In the genomic region with DNA sequence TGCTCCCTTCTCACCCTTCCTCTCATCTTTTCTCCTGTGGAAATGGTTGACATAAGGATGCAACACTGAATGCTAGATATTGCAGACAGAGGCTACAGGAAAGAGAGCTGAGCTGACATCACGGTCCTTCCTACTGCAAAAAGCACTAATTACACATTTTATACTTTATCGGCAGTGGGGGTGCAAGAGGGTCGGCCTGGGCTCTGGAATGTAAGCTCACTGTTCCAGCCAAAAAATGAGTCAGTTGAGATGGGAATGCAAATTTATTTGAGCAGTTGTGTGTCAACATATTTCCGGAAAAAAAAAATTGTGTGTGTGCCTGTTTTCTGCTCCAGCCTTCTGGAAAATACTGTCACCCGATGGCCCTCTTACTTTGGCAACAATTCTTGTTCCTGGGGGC, we compare ENCODE assay signal across 17 cellular contexts. TPM values are rescaled to one million over a fixed set of nuclear protein-coding genes. Genes with fewer than 3 reads are reported as not detected.
A peak's percentile ranks its signal among the peaks of the same experiment; 100 is the strongest.
DNase-seq lines count a peak whose midpoint lies in the region; ATAC-seq, FAIRE-seq and TF ChIP-seq lines count a peak whose summit lies in the region.
"Had no signal": no experiment of that assay in that cellular context is flagged by ENCODE, and none has a peak within 500 bp of the region (broad histone marks: within the 10 kb centered on the region; RNA-seq: fewer than 3 reads in every experiment).

No MANE protein-coding gene starts in this region.

- H3K4me3 Mint-ChIP-seq in activated T-cell treated with anti-CD3 and anti-CD28 coated beads, Interleukin-2, amount 50 U/mL, for 4 hours: no peak overlapping the region
- H3K4me3 Mint-ChIP-seq: activated CD4-positive, alpha-beta memory T cell treated with anti-CD3 and anti-CD28 coated beads, Interleukin-2, amount 10 ng/mL, durations not matched to agents 7 days and 5 days; GM23338; naive thymus-derived CD4-positive, alpha-beta T cell; stimulated activated effector memory CD8-positive, alpha-beta T cell treated with anti-CD3 and anti-CD28 coated beads, Interleukin-12 subunit alpha, Interleukin-12 subunit beta, amount 100 ng/mL, for 72 hours had no signal

- peaks cover 17% of the 10 kb centered on the region for H3K27me3 Mint-ChIP-seq in activated T-cell treated with anti-CD3 and anti-CD28 coated beads, Interleukin-2, amount 50 U/mL, for 4 hours (ENCODE audit: low read depth)

- H3K9me3 ChIP-seq in skeletal muscle tissue (ENCODE audit: control insufficient read depth in 3 of 3, low read length in 3 of 3): no peaks in the 10 kb centered on the region
- H3K9me3 ChIP-seq: SJCRH30 had no signal

- no peaks in the 10 kb centered on the region for H3K36me3 Mint-ChIP-seq in activated T-cell treated with anti-CD3 and anti-CD28 coated beads, Interleukin-2, amount 50 U/mL, for 4 hours (ENCODE audit: insufficient read depth)
- H3K36me3 Mint-ChIP-seq: stimulated activated effector memory CD8-positive, alpha-beta T cell treated with anti-CD3 and anti-CD28 coated beads, Interleukin-12 subunit alpha, Interleukin-12 subunit beta, amount 100 ng/mL, for 72 hours had no signal

- ATAC-seq in activated T-cell treated with anti-CD3 and anti-CD28 coated beads, Interleukin-2, amount 50 U/mL, for 4 hours: no peak
- ATAC-seq in HG03521 (IDR thresholded peaks at IDR 0.05; ENCODE audit: unreplicated experiment): no peak
- ATAC-seq: GM23338; K562; naive thymus-derived CD4-positive, alpha-beta T cell; stimulated activated effector memory CD8-positive, alpha-beta T cell treated with anti-CD3 and anti-CD28 coated beads, Interleukin-12 subunit alpha, Interleukin-12 subunit beta, amount 100 ng/mL, for 72 hours had no signal

- H3K4me3 ChIP-seq in fibroblast of the aortic adventitia (ENCODE audit: low read depth, low read length) (no peak overlapping the region), skeletal muscle tissue (ENCODE audit: low read length in 3 of 3) (no peak overlapping the region)
- H3K4me3 ChIP-seq: GM23338, K562, SJCRH30 had no signal

- no peaks in the 10 kb centered on the region for H3K27me3 ChIP-seq in skeletal muscle tissue (ENCODE audit: control insufficient read depth in 3 of 3, insufficient read depth in 3 of 3, low read length in 3 of 3)
- H3K27me3 ChIP-seq: SJCRH30 had no signal

- H3K9me3 Mint-ChIP-seq in activated T-cell treated with anti-CD3 and anti-CD28 coated beads, Interleukin-2, amount 50 U/mL, for 4 hours: peaks cover 8% of the 10 kb centered on the region
- H3K9me3 Mint-ChIP-seq: activated CD4-positive, alpha-beta memory T cell treated with anti-CD3 and anti-CD28 coated beads, Interleukin-2, amount 10 ng/mL, durations not matched to agents 7 days and 5 days had no signal

- peak overlapping the region; percentile 84 for H3K27ac ChIP-seq in skeletal muscle tissue (ENCODE audit: low read depth, low read length)
- H3K27ac ChIP-seq: SJCRH30 had no signal

- no peaks in the 10 kb centered on the region for H3K36me3 ChIP-seq in skeletal muscle tissue (ENCODE audit: control insufficient read depth in 3 of 3, insufficient read depth in 3 of 3, low read length in 3 of 3)
- H3K36me3 ChIP-seq: SJCRH30 had no signal

- H3K9ac ChIP-seq in skeletal muscle tissue (ENCODE audit: low read depth in 1 of 3, low read length in 3 of 3): no peak overlapping the region

- no peak for TF ChIP-seq CTCF in fibroblast of the aortic adventitia (IDR thresholded peaks at IDR 0.05; ENCODE audit: insufficient read depth, low read length)

- no peaks in the 10 kb centered on the region for H3K4me1 Mint-ChIP-seq in activated T-cell treated with anti-CD3 and anti-CD28 coated beads, Interleukin-2, amount 50 U/mL, for 4 hours (ENCODE audit: low read depth)
- H3K4me1 Mint-ChIP-seq: activated CD4-positive, alpha-beta memory T cell treated with anti-CD3 and anti-CD28 coated beads, Interleukin-2, amount 10 ng/mL, durations not matched to agents 7 days and 5 days; GM23338; naive thymus-derived CD4-positive, alpha-beta T cell; stimulated activated effector memory CD8-positive, alpha-beta T cell treated with anti-CD3 and anti-CD28 coated beads, Interleukin-12 subunit alpha, Interleukin-12 subunit beta, amount 100 ng/mL, for 72 hours had no signal

- no peak for FAIRE-seq in HTR-8/SVneo (lab: Jason Lieb, UNC)
- FAIRE-seq: D721Med, K562 had no signal

- no peaks in the 10 kb centered on the region for H3K4me1 ChIP-seq in skeletal muscle tissue (ENCODE audit: control insufficient read depth in 3 of 3, insufficient read depth in 3 of 3, low read length in 3 of 3)
- H3K4me1 ChIP-seq: SJCRH30 had no signal

- DNase-seq in EL (peak; percentile 68), astrocyte of the hippocampus (ENCODE audit: low read depth, low spot score) (peak; percentile 37), fibroblast of the aortic adventitia (ENCODE audit: low read depth) (peak; percentile 13), A172 (ENCODE audit: low spot score) (no peak), HTR-8/SVneo (ENCODE audit: insufficient read length, low spot score) (no peak)
- no peak for DNase-seq in activated T-cell treated with anti-CD3 and anti-CD28 coated beads, Interleukin-2, amount 50 U/mL, for 4 hours
- DNase-seq: activated CD4-positive, alpha-beta memory T cell treated with anti-CD3 and anti-CD28 coated beads, Interleukin-2, amount 10 ng/mL, durations not matched to agents 7 days and 5 days; AML-193; naive thymus-derived CD4-positive, alpha-beta T cell; NCI-H1105; SJCRH30 had no signal

RNA-seq across cellular contexts. Expression of gene MRTFB, which starts 14.1 kb away (rescaled TPM):
- total RNA-seq in fibroblast of the aortic adventitia (ENCODE audit: low replicate concordance) (13.2 and 29.2 TPM in 2 replicates), skeletal muscle tissue (13.0 TPM)
- 10 to 100 TPM in 1 of 3 donors, 1 to 10 TPM in 2; 8.6 to 11.0 (median 8.9) TPM for total RNA-seq in activated T-cell treated with anti-CD3 and anti-CD28 coated beads, Interleukin-2, amount 50 U/mL, for 4 hours
- 8.5 and 10.2 TPM in 2 replicates for total RNA-seq in A172 (2014; rRNA removed; shearing (Covaris generic))

Comparison
In these comparisons a context has a peak if more than half of its experiments do, and no peak if none do; other contexts are left out.
1. DNase-seq: peak in EL (single experiment), astrocyte of the hippocampus (single experiment) and fibroblast of the aortic adventitia (single experiment); none in activated T-cell treated with anti-CD3 and anti-CD28 coated beads, Interleukin-2, amount 50 U/mL, for 4 hours (single experiment), A172 (single experiment) and HTR-8/SVneo (single experiment).